Comparison of ENCODE assay signal across 20 cellular contexts in genomic region chr10:103130910-103131309, GRCh38.
"Had no signal": no experiment of that assay in that cellular context is flagged by ENCODE, and none has a peak within 500 bp of the region (broad histone marks: within the 10 kb centered on the region; RNA-seq: fewer than 3 reads in every experiment).

No MANE protein-coding gene starts in this region.

- H3K9me3 ChIP-seq: colonic mucosa, gastroesophageal sphincter, heart right ventricle, left lung, tibial nerve had no signal

- H2AFZ ChIP-seq: parathyroid adenoma had no signal

- H3K36me3 ChIP-seq: colonic mucosa had no signal

- H3K27me3 ChIP-seq: colonic mucosa, gastroesophageal sphincter, heart right ventricle, left lung, tibial nerve had no signal

- H3K27ac ChIP-seq: colonic mucosa, gastroesophageal sphincter, heart right ventricle, left lung, parathyroid adenoma, tibial nerve had no signal

- DNase-seq: activated CD4-positive, alpha-beta T cell treated with anti-CD3 and anti-CD28 coated beads, Interleukin-2, amount 50 U/mL, for 1 hour; activated CD8-positive, alpha-beta memory T cell treated with anti-CD3 and anti-CD28 coated beads, Interleukin-2, amount 50 U/mL, for 4 hours; activated gamma-delta T cell; activated naive CD8-positive, alpha-beta T cell treated with anti-CD3 and anti-CD28 coated beads, Interleukin-2, amount 10 ng/mL, durations not matched to agents 7 days and 5 days; activated T-cell treated with anti-CD3 and anti-CD28 coated beads, Interleukin-2, amount 50 U/mL, for 48 hours; amygdala; caudate nucleus; colonic mucosa; heart right ventricle; left lung; naive B cell; retina; stimulated activated naive CD4-positive, alpha-beta T cell had no signal

- H3K9ac ChIP-seq: parathyroid adenoma had no signal

- H3K27me3 Mint-ChIP-seq: activated naive CD8-positive, alpha-beta T cell treated with anti-CD3 and anti-CD28 coated beads, Interleukin-2, amount 10 ng/mL, durations not matched to agents 7 days and 5 days; brain; naive B cell had no signal

- FAIRE-seq: endometrium, urothelium cell line had no signal

- H3K4me1 ChIP-seq: colonic mucosa, left lung had no signal

- H3K4me3 Mint-ChIP-seq: activated naive CD8-positive, alpha-beta T cell treated with anti-CD3 and anti-CD28 coated beads, Interleukin-2, amount 10 ng/mL, durations not matched to agents 7 days and 5 days; brain; naive B cell had no signal

- H3K4me3 ChIP-seq: colonic mucosa, gastroesophageal sphincter, heart right ventricle, left lung, tibial nerve had no signal

- ATAC-seq: esophagus mucosa, gastroesophageal sphincter, heart right ventricle, left lung had no signal
